In the genomic region with DNA sequence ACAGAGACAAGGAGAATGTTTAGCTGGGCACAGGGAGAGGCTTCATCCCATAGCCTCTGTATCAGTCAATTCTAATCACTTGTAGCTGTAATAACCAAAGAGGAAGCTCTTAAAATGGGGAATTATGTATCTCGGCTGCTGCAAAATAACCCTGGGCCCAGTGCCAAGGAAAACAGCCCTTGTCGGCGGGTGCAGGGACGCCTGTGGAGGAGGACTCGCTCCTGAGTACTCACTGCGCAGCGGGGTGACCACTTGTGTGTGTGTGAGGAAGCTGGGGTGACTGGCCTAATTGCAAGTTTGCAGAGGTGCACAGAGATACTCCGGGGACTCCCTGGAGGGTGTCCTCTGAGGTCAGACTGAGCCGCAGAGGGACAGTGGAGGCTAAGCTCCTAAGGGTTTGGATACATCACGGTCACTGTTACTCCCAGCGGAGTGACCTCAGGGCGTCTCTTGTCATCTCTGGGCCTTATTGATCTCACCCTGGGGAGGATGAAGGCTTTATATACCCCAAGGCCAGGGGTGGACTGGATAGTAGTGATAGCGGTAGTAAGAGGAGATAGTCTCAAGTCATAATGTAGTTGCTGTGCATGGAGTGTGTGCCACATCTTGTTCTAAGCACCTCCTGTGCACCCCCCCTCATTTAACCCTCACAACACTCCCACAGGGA, we compare ENCODE assay signal across 9 cellular contexts. TPM values are rescaled to one million over a fixed set of nuclear protein-coding genes. Genes with fewer than 3 reads are reported as not detected.
DNase-seq lines count a peak whose midpoint lies in the region; ATAC-seq, FAIRE-seq and TF ChIP-seq lines count a peak whose summit lies in the region.
"Had no signal": no experiment of that assay in that cellular context is flagged by ENCODE, and none has a peak within 500 bp of the region (broad histone marks: within the 10 kb centered on the region; RNA-seq: fewer than 3 reads in every experiment).

No MANE protein-coding gene starts in this region.

- H3K9me3 Mint-ChIP-seq in chondrocyte (ENCODE audit: low read depth): no peaks in the 10 kb centered on the region
- H3K9me3 Mint-ChIP-seq: activated naive CD8-positive, alpha-beta T cell treated with anti-CD3 and anti-CD28 coated beads, Interleukin-2, amount 10 ng/mL, durations not matched to agents 7 days and 5 days had no signal

- ATAC-seq in HG02884 (IDR thresholded peaks at IDR 0.05; ENCODE audit: unreplicated experiment) (no peak), GM21367 (IDR thresholded peaks at IDR 0.05; ENCODE audit: unreplicated experiment) (no peak), HG03039 (IDR thresholded peaks at IDR 0.05; ENCODE audit: unreplicated experiment) (no peak)

- H3K4me1 Mint-ChIP-seq in chondrocyte (ENCODE audit: low read depth): peaks cover 36% of the 10 kb centered on the region

- DNase-seq in H54 (ENCODE audit: insufficient read length, low spot score) (peak; percentile 85), NCI-H345 (lab: John Stamatoyannopoulos, UW) (peak; percentile 94), chondrocyte (ENCODE audit: low spot score) (no peak), occipital lobe (lab: John Stamatoyannopoulos, UW) (peak; percentile 35), GM19238 (ENCODE audit: insufficient read length, low spot score) (no peak)
- DNase-seq: activated naive CD8-positive, alpha-beta T cell treated with anti-CD3 and anti-CD28 coated beads, Interleukin-2, amount 10 ng/mL, durations not matched to agents 7 days and 5 days had no signal

- no peaks in the 10 kb centered on the region for H3K27me3 Mint-ChIP-seq in chondrocyte (ENCODE audit: low read depth)
- H3K27me3 Mint-ChIP-seq: activated naive CD8-positive, alpha-beta T cell treated with anti-CD3 and anti-CD28 coated beads, Interleukin-2, amount 10 ng/mL, durations not matched to agents 7 days and 5 days had no signal

- H3K36me3 Mint-ChIP-seq in chondrocyte (ENCODE audit: low read depth): peaks cover 5% of the 10 kb centered on the region

- TF ChIP-seq CTCF in chondrocyte (IDR thresholded peaks at IDR 0.05): no peak

- peak; percentile 53 for FAIRE-seq in H54 (lab: Jason Lieb, UNC)

- TF ChIP-seq POLR2A in H54 (IDR thresholded peaks at IDR 0.05; ENCODE audit: low read depth, low read length): no peak

- peak overlapping the region; percentile 23 for H3K27ac Mint-ChIP-seq in chondrocyte (ENCODE audit: unreplicated experiment)

- no peak overlapping the region for H3K4me3 Mint-ChIP-seq in chondrocyte (ENCODE audit: unreplicated experiment)
- H3K4me3 Mint-ChIP-seq: activated naive CD8-positive, alpha-beta T cell treated with anti-CD3 and anti-CD28 coated beads, Interleukin-2, amount 10 ng/mL, durations not matched to agents 7 days and 5 days had no signal

RNA-seq across cellular contexts. Expression of gene SLC6A6, which starts 37.2 kb away (rescaled TPM):
- 46.0 to 63.9 TPM (median 48.0 TPM) in 3 replicates for total RNA-seq in chondrocyte
- 24.8 TPM for total RNA-seq in occipital lobe

Comparison
In these comparisons a context has a peak if more than half of its experiments do, and no peak if none do; other contexts are left out.
1. DNase-seq: peak in H54 (single experiment), NCI-H345 (single experiment) and occipital lobe (single experiment); none in chondrocyte (single experiment) and GM19238 (single experiment).